5 cellular contexts compared by ENCODE assay signal in genomic region chr11:94391937-94392336, GRCh38. TPM values are rescaled to one million over a fixed set of nuclear protein-coding genes. Genes with fewer than 3 reads are reported as not detected.
"Had no signal": no experiment of that assay in that cellular context is flagged by ENCODE, and none has a peak within 500 bp of the region (broad histone marks: within the 10 kb centered on the region; RNA-seq: fewer than 3 reads in every experiment).

No MANE protein-coding gene starts in this region.

RNA-seq across cellular contexts. Expression of gene GPR83, which starts 9.3 kb away (rescaled TPM):
- total RNA-seq: PC-3, PC-9, RPMI7951, SJSA1, SK-MEL-5 had no signal
